ENCODE assay signal across 13 cellular contexts in the genomic region with DNA sequence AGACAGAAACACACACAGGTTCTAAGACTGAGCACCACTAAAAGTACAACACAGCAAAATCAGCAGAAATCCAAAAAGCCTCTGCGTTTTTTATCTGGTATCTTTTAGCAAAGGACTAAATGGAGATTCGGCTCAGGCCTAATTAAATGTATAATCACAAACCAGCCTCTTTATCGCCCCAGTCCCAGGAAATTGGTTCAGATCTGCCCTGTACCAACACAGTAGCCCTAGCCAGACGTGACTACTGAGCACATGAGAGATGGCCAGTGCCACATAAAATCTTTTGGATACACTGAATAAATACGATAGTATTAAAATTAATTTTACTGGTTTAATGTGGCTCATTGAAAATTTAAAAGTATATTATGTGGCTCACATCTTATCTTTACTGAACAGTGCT. TPM values are rescaled to one million over a fixed set of nuclear protein-coding genes. Genes with fewer than 3 reads are reported as not detected.
A peak's percentile ranks its signal among the peaks of the same experiment; 100 is the strongest.
DNase-seq lines count a peak whose midpoint lies in the region; ATAC-seq, FAIRE-seq and TF ChIP-seq lines count a peak whose summit lies in the region.
"Had no signal": no experiment of that assay in that cellular context is flagged by ENCODE, and none has a peak within 500 bp of the region (broad histone marks: within the 10 kb centered on the region; RNA-seq: fewer than 3 reads in every experiment).

No MANE protein-coding gene starts in this region.

- no peak for DNase-seq in activated CD4-positive, alpha-beta T cell treated with anti-CD3 and anti-CD28 coated beads for 36 hours
- DNase-seq in activated CD4-positive, alpha-beta T cell treated with anti-CD3 and anti-CD28 coated beads for 4 hours = no peak
- DNase-seq in activated B cell treated with CpG ODN at 0.5 μM for 24 hours = no peak
- no peak for DNase-seq in keratinocyte (ENCODE audit: low read depth, low spot score)
- DNase-seq in thoracic aorta (ENCODE audit: low spot score) = no peak
- DNase-seq in ureter (ENCODE audit: low spot score) = no peak
- no peak for DNase-seq in GDM1 (lab: John Stamatoyannopoulos, UW)
- DNase-seq: kidney had no signal

- no peak overlapping the region for H3K4me3 Mint-ChIP-seq in activated CD4-positive, alpha-beta T cell treated with anti-CD3 and anti-CD28 coated beads for 36 hours
- no peak overlapping the region for H3K4me3 Mint-ChIP-seq in activated B cell treated with CpG ODN at 0.5 μM for 24 hours

- TF ChIP-seq CTCF in activated B cell treated with CpG ODN at 0.5 μM for 24 hours (IDR thresholded peaks at IDR 0.05) (no peak), keratinocyte (optimal IDR thresholded peaks at IDR 0.05 in 1 of 3, IDR thresholded peaks at IDR 0.05 in 1 of 3, conservative IDR thresholded peaks at IDR 0.05 in 1 of 3; ENCODE audit: extremely low read depth in 1 of 3, insufficient read depth in 2 of 3, low read length in 3 of 3) (no peak), thoracic aorta (IDR thresholded peaks at IDR 0.05) (no peak)

- H3K27ac ChIP-seq in keratinocyte (ENCODE audit: control insufficient read depth, insufficient read depth, low read length) (peak overlapping the region; percentile 82), thoracic aorta (peak overlapping the region; percentile 4 to 66)

- peaks cover 54% of the 10 kb centered on the region for H3K79me2 ChIP-seq in keratinocyte (ENCODE audit: control insufficient read depth, insufficient read depth, low read length)

- peaks cover 18% of the 10 kb centered on the region for H3K36me3 Mint-ChIP-seq in activated CD4-positive, alpha-beta T cell treated with anti-CD3 and anti-CD28 coated beads for 36 hours (ENCODE audit: low read depth)
- peaks cover 10% of the 10 kb centered on the region for H3K36me3 Mint-ChIP-seq in activated B cell treated with CpG ODN at 0.5 μM for 24 hours (ENCODE audit: low read depth)

- POLR2A ChIA-PET in activated CD4-positive, alpha-beta T cell treated with anti-CD3 and anti-CD28 coated beads for 36 hours (lab: Charles Lee) = interaction anchor here (0.9 kb wide), 1 partner anchor 20 kb away, joined by 4 read pairs; no protein-coding TSS in a partner anchor
- POLR2A ChIA-PET in activated B cell treated with CpG ODN at 0.5 μM for 24 hours (lab: Charles Lee) = interaction anchor here (0.5 kb wide), 1 partner anchor 38 kb away, joined by 5 read pairs; no protein-coding TSS in a partner anchor

- H3K9me3 ChIP-seq in keratinocyte (ENCODE audit: control insufficient read depth, low read depth, low read length) (no peaks in the 10 kb centered on the region), thoracic aorta (no peaks in the 10 kb centered on the region)

- ATAC-seq in activated CD4-positive, alpha-beta T cell treated with anti-CD3 and anti-CD28 coated beads for 36 hours = no peak
- ATAC-seq in activated B cell treated with CpG ODN at 0.5 μM for 24 hours (ENCODE audit: low read depth) = no peak
- ATAC-seq in thoracic aorta (ENCODE audit: insufficient number of reproducible peaks, low FRiP score, low read depth) = no peak
- no peak for ATAC-seq in GM18861 (IDR thresholded peaks at IDR 0.05; ENCODE audit: unreplicated experiment)

- H3K4me1 Mint-ChIP-seq in activated CD4-positive, alpha-beta T cell treated with anti-CD3 and anti-CD28 coated beads for 36 hours = peaks cover 88% of the 10 kb centered on the region
- peaks cover 72% of the 10 kb centered on the region for H3K4me1 Mint-ChIP-seq in activated B cell treated with CpG ODN at 0.5 μM for 24 hours

- H3K4me3 ChIP-seq in keratinocyte (ENCODE audit: control insufficient read depth in 2 of 3, extremely low read depth in 1 of 3, insufficient read depth in 2 of 3, low read depth in 1 of 3, low read length in 3 of 3) (no peak overlapping the region), thoracic aorta (no peak overlapping the region)

- H4K20me1 ChIP-seq in keratinocyte (ENCODE audit: control insufficient read depth, extremely low read depth, insufficient read depth, low read length) = no peaks in the 10 kb centered on the region

- H3K4me2 ChIP-seq in keratinocyte (ENCODE audit: control insufficient read depth, extremely low read depth, insufficient read depth, low read depth, low read length) = no peak overlapping the region

- FAIRE-seq in keratinocyte (lab: Jason Lieb, UNC) = no peak
- FAIRE-seq: A204.1, GM18507, kidney had no signal

- H3K27me3 ChIP-seq in keratinocyte (ENCODE audit: control insufficient read depth, extremely low read depth, insufficient read depth, low read length) (no peaks in the 10 kb centered on the region), thoracic aorta (replicated peaks; ENCODE audit: insufficient read depth) (no peaks in the 10 kb centered on the region)

- H2AFZ ChIP-seq in keratinocyte (ENCODE audit: control insufficient read depth, low read length) = no peak overlapping the region

- intact Hi-C loops in activated CD4-positive, alpha-beta T cell treated with anti-CD3 and anti-CD28 coated beads for 36 hours (cut with DNase I, micrococcal nuclease) = loop anchor here in 1 of 2 experiments (1.0 kb wide), 1 partner anchor 10 kb away; no protein-coding TSS in a partner anchor
- intact Hi-C loops in activated B cell treated with CpG ODN at 0.5 μM for 24 hours (cut with micrococcal nuclease) = loop anchor here (1.0 to 2.0 kb wide), 3 partner anchors 8 to 23 kb away; no protein-coding TSS in a partner anchor

- no peaks in the 10 kb centered on the region for H3K9me3 Mint-ChIP-seq in activated CD4-positive, alpha-beta T cell treated with anti-CD3 and anti-CD28 coated beads for 36 hours (ENCODE audit: low read depth)
- H3K9me3 Mint-ChIP-seq in activated B cell treated with CpG ODN at 0.5 μM for 24 hours = no peaks in the 10 kb centered on the region

- peak overlapping the region; percentile 61 for H3K27ac Mint-ChIP-seq in activated CD4-positive, alpha-beta T cell treated with anti-CD3 and anti-CD28 coated beads for 36 hours
- peak overlapping the region; percentile 79 for H3K27ac Mint-ChIP-seq in activated B cell treated with CpG ODN at 0.5 μM for 24 hours

- H3K9ac ChIP-seq in keratinocyte (ENCODE audit: control insufficient read depth, extremely low read depth, insufficient read depth, low read length) = no peak overlapping the region

- H3K4me1 ChIP-seq in keratinocyte (ENCODE audit: control insufficient read depth, extremely low read depth, insufficient read depth, low read length) = peaks cover 34% of the 10 kb centered on the region
- peaks cover 48 to 73% of the 10 kb centered on the region in 2 donors for H3K4me1 ChIP-seq in thoracic aorta (ENCODE audit: control insufficient read depth in 1 of 2, low read depth in 2 of 2)

- H3K27me3 Mint-ChIP-seq in activated CD4-positive, alpha-beta T cell treated with anti-CD3 and anti-CD28 coated beads for 36 hours = no peaks in the 10 kb centered on the region
- H3K27me3 Mint-ChIP-seq in activated B cell treated with CpG ODN at 0.5 μM for 24 hours = no peaks in the 10 kb centered on the region

- H3K36me3 ChIP-seq in keratinocyte (ENCODE audit: control insufficient read depth in 2 of 2, extremely low read depth in 1 of 2, insufficient read depth in 2 of 2, low read length in 2 of 2) (peaks cover 2 to 8% of the 10 kb centered on the region in 2 experiments), thoracic aorta (peaks cover 8% of the 10 kb centered on the region)

- peaks cover 5% of the 10 kb centered on the region for H3K9me1 ChIP-seq in keratinocyte (ENCODE audit: control insufficient read depth, extremely low read depth, insufficient read depth, low read length)

- dilution Hi-C loops in keratinocyte (cut with MboI; ENCODE audit: extremely low pct_ligation_motif_present, low sequenced_read_pairs) = no loop called here

- CTCF ChIA-PET in activated CD4-positive, alpha-beta T cell treated with anti-CD3 and anti-CD28 coated beads for 36 hours (lab: Charles Lee) = interaction anchor here (1.3 to 3.6 kb wide), 2 partner anchors 11 to 13 kb away, joined by 3 to 21 read pairs; no protein-coding TSS in a partner anchor
- CTCF ChIA-PET in activated B cell treated with CpG ODN at 0.5 μM for 24 hours (lab: Charles Lee) = interaction anchor here (1.8 kb wide), 1 partner anchor 50 kb away, joined by 5 read pairs; no protein-coding TSS in a partner anchor

RNA-seq across cellular contexts. Expression of gene TBC1D2B, which starts 19.7 kb away (rescaled TPM):
- total RNA-seq in activated CD4-positive, alpha-beta T cell treated with anti-CD3 and anti-CD28 coated beads for 36 hours = 10 to 100 TPM; 49.3 to 52.0 TPM
- total RNA-seq in activated B cell treated with CpG ODN at 0.5 μM for 24 hours = 12.9 and 13.7 TPM in 2 replicates
- polyA plus RNA-seq in keratinocyte = 17.7 to 27.0 TPM (median 26.1 TPM) in 3 replicates
- polyA plus RNA-seq in keratinocyte (2011; ENCODE audit: low read depth) = 10.8 TPM
- polyA plus RNA-seq in keratinocyte (2011; cell fraction: cytosol; rRNA removed) = 11.9 and 13.8 TPM in 2 replicates
- polyA plus RNA-seq in keratinocyte (2011; cell fraction: nucleus; rRNA removed) = 56.7 and 64.2 TPM in 2 replicates
- polyA plus RNA-seq in keratinocyte (2012; ENCODE audit: low replicate concordance) = 13.9 and 16.2 TPM in 2 replicates
- 29.3 to 31.1 TPM (median 30.8 TPM) in 3 replicates for polyA minus RNA-seq in keratinocyte
- polyA minus RNA-seq in keratinocyte (2011; cell fraction: cytosol; rRNA and poly(A)+ RNA removed) = 14.4 TPM
- 26.8 and 43.9 TPM in 2 replicates for polyA minus RNA-seq in keratinocyte (2011; cell fraction: nucleus; rRNA and poly(A)+ RNA removed)
- total RNA-seq in thoracic aorta = 10 to 100 TPM; 54.0 to 58.5 TPM
- total RNA-seq in ureter = 103 TPM

RNA-seq across cellular contexts. Expression of gene SH2D7, which starts 34.6 kb away (rescaled TPM):
- total RNA-seq in activated CD4-positive, alpha-beta T cell treated with anti-CD3 and anti-CD28 coated beads for 36 hours = not detected
- total RNA-seq in activated B cell treated with CpG ODN at 0.5 μM for 24 hours (not detected in 2 replicates), thoracic aorta (not detected), ureter (not detected)
- not detected in 3 replicates for polyA plus RNA-seq in keratinocyte
- polyA plus RNA-seq in keratinocyte (2011; ENCODE audit: low read depth) = not detected
- polyA plus RNA-seq in keratinocyte (2011; cell fraction: cytosol; rRNA removed) = not detected in 2 replicates
- polyA plus RNA-seq in keratinocyte (2011; cell fraction: nucleus; rRNA removed) = not detected in 2 replicates
- 0.07 TPM in 2 replicates for polyA plus RNA-seq in keratinocyte (2012; ENCODE audit: low replicate concordance)
- not detected in 3 replicates for polyA minus RNA-seq in keratinocyte
- polyA minus RNA-seq in keratinocyte (2011; cell fraction: cytosol; rRNA and poly(A)+ RNA removed) = not detected
- not detected in 2 replicates for polyA minus RNA-seq in keratinocyte (2011; cell fraction: nucleus; rRNA and poly(A)+ RNA removed)
- total RNA-seq: cardiac septum, kidney, omental fat pad had no signal
